Comparison of ENCODE assay signal across 8 cellular contexts in the genomic region with DNA sequence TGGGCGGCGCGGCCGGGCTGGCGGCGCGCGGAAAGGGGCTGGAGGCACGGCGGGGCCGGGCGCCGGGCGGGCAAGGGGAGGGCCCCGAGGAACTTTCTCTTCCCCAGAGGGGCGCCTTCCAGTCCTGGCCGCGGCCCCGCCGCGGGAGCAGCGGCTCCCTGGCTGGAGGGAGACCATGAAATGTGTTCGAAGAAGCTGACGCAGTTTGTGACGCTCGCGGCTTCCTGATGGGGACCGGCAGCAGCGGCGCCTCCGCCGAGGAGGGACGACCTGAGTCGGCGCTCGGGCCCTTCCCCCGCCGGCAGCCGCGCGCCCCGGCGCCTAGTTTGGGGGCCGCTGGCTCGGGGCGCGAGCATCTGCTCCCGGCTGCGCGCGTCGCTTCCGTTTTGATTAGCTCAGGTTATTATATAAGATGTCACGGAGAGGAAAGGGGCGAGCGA. TPM values are rescaled to one million over a fixed set of nuclear protein-coding genes. Genes with fewer than 3 reads are reported as not detected.
DNase-seq lines count a peak whose midpoint lies in the region; ATAC-seq lines count a peak whose summit lies in the region.

No MANE protein-coding gene starts in this region.

- peaks cover 6% of the 10 kb centered on the region for H3K9me3 Mint-ChIP-seq in activated CD4-positive, alpha-beta memory T cell treated with anti-CD3 and anti-CD28 coated beads for 36 hours

- peak overlapping the region; percentile 82 for H3K4me3 Mint-ChIP-seq in activated CD4-positive, alpha-beta memory T cell treated with anti-CD3 and anti-CD28 coated beads for 36 hours

- peak overlapping the region; percentile 71 to 79 for H3K9ac ChIP-seq in duodenal mucosa (ENCODE audit: low read depth in 1 of 2, low read length in 2 of 2)

- peaks cover 46% of the 10 kb centered on the region for H3K4me1 Mint-ChIP-seq in activated CD4-positive, alpha-beta memory T cell treated with anti-CD3 and anti-CD28 coated beads for 36 hours (ENCODE audit: low read depth)

- H3K4me3 ChIP-seq in duodenal mucosa (ENCODE audit: low read depth in 1 of 2, low read length in 2 of 2): peak overlapping the region; percentile 72 to 81

- no peaks in the 10 kb centered on the region for H3K9me3 ChIP-seq in duodenal mucosa (ENCODE audit: control insufficient read depth in 1 of 2, low read length in 2 of 2)

- peaks cover 4% of the 10 kb centered on the region for H3K36me3 Mint-ChIP-seq in activated CD4-positive, alpha-beta memory T cell treated with anti-CD3 and anti-CD28 coated beads for 36 hours

- peak; percentile 48 for ATAC-seq in HG02588 (IDR thresholded peaks at IDR 0.05; ENCODE audit: unreplicated experiment)

- H3K27me3 Mint-ChIP-seq in activated CD4-positive, alpha-beta memory T cell treated with anti-CD3 and anti-CD28 coated beads for 36 hours: no peaks in the 10 kb centered on the region

- no peaks in the 10 kb centered on the region for H3K27me3 ChIP-seq in duodenal mucosa (ENCODE audit: control insufficient read depth in 1 of 2, insufficient read depth in 2 of 2, low read length in 2 of 2)

- peak overlapping the region; percentile 93 for H3K27ac ChIP-seq in duodenal mucosa (ENCODE audit: low read depth, low read length)

- CTCF ChIA-PET in activated CD4-positive, alpha-beta memory T cell treated with anti-CD3 and anti-CD28 coated beads for 36 hours (lab: Charles Lee): interaction anchor here (1.2 to 2.7 kb wide), 2 partner anchors 37 to 57 kb away, joined by 6 to 13 read pairs; partner anchors contain the start of gene PCGF5

- POLR2A ChIA-PET in activated CD4-positive, alpha-beta memory T cell treated with anti-CD3 and anti-CD28 coated beads for 36 hours (lab: Charles Lee): interaction anchor here (1.0 to 1.8 kb wide), 7 partner anchors 27 to 291 kb away, joined by 3 to 7 read pairs (median 5); partner anchors contain the start of gene PCGF5

- no peaks in the 10 kb centered on the region for H3K36me3 ChIP-seq in duodenal mucosa (ENCODE audit: control insufficient read depth in 1 of 2, insufficient read depth in 2 of 2, low read length in 2 of 2)

- intact Hi-C loops in activated CD4-positive, alpha-beta memory T cell treated with anti-CD3 and anti-CD28 coated beads for 36 hours (cut with micrococcal nuclease): loop anchor here (2.0 to 10.0 kb wide), 3 partner anchors 292 to 742 kb away; partner anchors contain the start of genes FGFBP3, RPP30 and TNKS2

- H3K27ac Mint-ChIP-seq in activated CD4-positive, alpha-beta memory T cell treated with anti-CD3 and anti-CD28 coated beads for 36 hours: peak overlapping the region; percentile 87

- peaks cover 9 to 12% of the 10 kb centered on the region in 2 donors for H3K4me1 ChIP-seq in duodenal mucosa (ENCODE audit: control insufficient read depth in 1 of 2, insufficient read depth in 2 of 2, low read length in 2 of 2)

- DNase-seq in NCI-H1436 (lab: John Stamatoyannopoulos, UW) (peak; percentile 61), NCI-H1436 treated with DMSO at 0.1 percent for 48 hours (lab: John Stamatoyannopoulos, UW) (no peak), NCI-H146 treated with DMSO at 0.1 percent for 48 hours (lab: John Stamatoyannopoulos, UW; ENCODE audit: unreplicated experiment) (peak; percentile 36), medulla oblongata (ENCODE audit: extremely low spot score) (peak; percentile 58)
- DNase-seq in activated CD4-positive, alpha-beta memory T cell treated with anti-CD3 and anti-CD28 coated beads for 36 hours: peak; percentile 79
- DNase-seq in stimulated activated CD4-positive, alpha-beta T cell treated with anti-CD3 and anti-CD28 coated beads, TNF-alpha, amount 100 ng/mL, for 48 hours (ENCODE audit: low read depth in 3 of 3): peak; percentile 35 to 51 (median 49)

RNA-seq across cellular contexts. Expression of gene PCGF5, which starts 57.2 kb away (rescaled TPM):
- total RNA-seq in activated CD4-positive, alpha-beta memory T cell treated with anti-CD3 and anti-CD28 coated beads for 36 hours: 10 to 100 TPM; 42.9 to 46.8 TPM
